10 cellular contexts compared by ENCODE assay signal in genomic region chr20:48773837-48774418, GRCh38. TPM values are rescaled to one million over a fixed set of nuclear protein-coding genes. Genes with fewer than 3 reads are reported as not detected.
DNase-seq lines count a peak whose midpoint lies in the region; ATAC-seq and TF ChIP-seq lines count a peak whose summit lies in the region.
"Had no signal": no experiment of that assay in that cellular context is flagged by ENCODE, and none has a peak within 500 bp of the region (broad histone marks: within the 10 kb centered on the region; RNA-seq: fewer than 3 reads in every experiment).

No MANE protein-coding gene starts in this region.

- H3K36me3 Mint-ChIP-seq in CD4-positive, alpha-beta T cell (ENCODE audit: low read depth), result peaks cover 11% of the 10 kb centered on the region
- H3K36me3 Mint-ChIP-seq in brain (peaks cover 20% of the 10 kb centered on the region), nephron progenitor cell (ENCODE audit: low read depth) (peaks cover 39% of the 10 kb centered on the region), progenitor cell of endocrine pancreas (ENCODE audit: insufficient read depth) (no peaks in the 10 kb centered on the region)

- DNase-seq in CD4-positive, alpha-beta T cell, result no peak
- peak; percentile 75 to 76 for DNase-seq in NOMO-1 (lab: John Stamatoyannopoulos, UW; ENCODE audit: unreplicated experiment in 2 of 2)
- DNase-seq in nephron progenitor cell, result no peak
- no peak for DNase-seq in stimulated activated CD4-positive, alpha-beta T cell treated with anti-CD3 and anti-CD28 coated beads, Interleukin-4, amount 100 ng/mL, for 4 hours
- DNase-seq in progenitor cell of endocrine pancreas (ENCODE audit: low spot score, unreplicated experiment), result no peak
- no peak for DNase-seq in AG08396 (ENCODE audit: low spot score)
- no peak for DNase-seq in SK-N-DZ (ENCODE audit: low spot score)
- DNase-seq: activated CD4-positive, CD25-positive, alpha-beta regulatory T cell treated with anti-CD3 and anti-CD28 coated beads, Interleukin-2, amount 50 U/mL, for 72 hours; stimulated activated CD4-positive, alpha-beta T cell treated with anti-CD3 and anti-CD28 coated beads, Interleukin-4, amount 100 ng/mL, for 24 hours had no signal

- no peaks in the 10 kb centered on the region for H3K27me3 ChIP-seq in CD4-positive, alpha-beta T cell (ENCODE audit: control insufficient read depth, insufficient read depth, low read length)

- H3K27me3 Mint-ChIP-seq in CD4-positive, alpha-beta T cell, result no peaks in the 10 kb centered on the region
- no peaks in the 10 kb centered on the region for H3K27me3 Mint-ChIP-seq in brain
- peaks cover 7% of the 10 kb centered on the region for H3K27me3 Mint-ChIP-seq in nephron progenitor cell (ENCODE audit: low read depth, poor library complexity)
- peaks cover 4% of the 10 kb centered on the region for H3K27me3 Mint-ChIP-seq in progenitor cell of endocrine pancreas

- H3K27ac Mint-ChIP-seq in CD4-positive, alpha-beta T cell, result peak overlapping the region; percentile 74
- H3K27ac Mint-ChIP-seq in brain, result peak overlapping the region in 4 of 5 experiments; percentile 5 to 66 (median 36)
- H3K27ac Mint-ChIP-seq in nephron progenitor cell, result peak overlapping the region; percentile 55
- no peak overlapping the region for H3K27ac Mint-ChIP-seq in progenitor cell of endocrine pancreas

- H3K9me3 ChIP-seq in CD4-positive, alpha-beta T cell (ENCODE audit: control insufficient read depth, low read length), result no peaks in the 10 kb centered on the region

- TF ChIP-seq CTCF in CD4-positive, alpha-beta T cell (IDR thresholded peaks at IDR 0.05), result no peak
- TF ChIP-seq CTCF in brain (conservative IDR thresholded peaks at IDR 0.05) (no peak), nephron progenitor cell (IDR thresholded peaks at IDR 0.05) (no peak), progenitor cell of endocrine pancreas (IDR thresholded peaks at IDR 0.05; ENCODE audit: unreplicated experiment) (no peak)

- CTCF ChIA-PET in CD4-positive, alpha-beta T cell (lab: Charles Lee), result interaction anchor here (1.5 kb wide), 1 partner anchor 16 kb away, joined by 5 read pairs; no protein-coding TSS in a partner anchor

- POLR2A ChIA-PET in CD4-positive, alpha-beta T cell (lab: Charles Lee), result interaction anchor here (1.0 kb wide), 1 partner anchor 9 kb away, joined by 4 read pairs; no protein-coding TSS in a partner anchor

- no peak overlapping the region for H3K4me3 Mint-ChIP-seq in CD4-positive, alpha-beta T cell
- no peak overlapping the region for H3K4me3 Mint-ChIP-seq in brain
- H3K4me3 Mint-ChIP-seq in nephron progenitor cell, result no peak overlapping the region
- H3K4me3 Mint-ChIP-seq in progenitor cell of endocrine pancreas (ENCODE audit: low read depth), result no peak overlapping the region

- no peak for ATAC-seq in CD4-positive, alpha-beta T cell (ENCODE audit: poor library complexity)

- peaks cover 39% of the 10 kb centered on the region for H3K4me1 Mint-ChIP-seq in CD4-positive, alpha-beta T cell (ENCODE audit: low read depth)
- peaks cover 9% of the 10 kb centered on the region for H3K4me1 Mint-ChIP-seq in brain
- peaks cover 31% of the 10 kb centered on the region for H3K4me1 Mint-ChIP-seq in nephron progenitor cell
- no peaks in the 10 kb centered on the region for H3K4me1 Mint-ChIP-seq in progenitor cell of endocrine pancreas (ENCODE audit: low read depth)

- intact Hi-C loops in CD4-positive, alpha-beta T cell (cut with DNase I, micrococcal nuclease), result no loop called here

- no peaks in the 10 kb centered on the region for H3K9me3 Mint-ChIP-seq in CD4-positive, alpha-beta T cell
- H3K9me3 Mint-ChIP-seq in brain (peaks cover 7 to 25% (median 10%) of the 10 kb centered on the region in 5 experiments), nephron progenitor cell (peaks cover 47% of the 10 kb centered on the region), progenitor cell of endocrine pancreas (ENCODE audit: low read depth) (peaks cover 9% of the 10 kb centered on the region)

- H3K27ac ChIP-seq in CD4-positive, alpha-beta T cell (ENCODE audit: low read depth, low read length), result no peak overlapping the region

RNA-seq across cellular contexts. Expression of gene PREX1, which starts 53.9 kb away (rescaled TPM):
- 10 to 100 TPM; 73.9 to 74.5 TPM for total RNA-seq in CD4-positive, alpha-beta T cell
- polyA plus RNA-seq in brain (ENCODE audit: insufficient read depth, low read depth, low replicate concordance), result 64.3 TPM
- 2.9 and 3.7 TPM in 2 replicates for total RNA-seq in progenitor cell of endocrine pancreas
- polyA plus RNA-seq in SK-N-DZ (2014; cell fraction: cytosol; rRNA removed), result 3.9 and 4.7 TPM in 2 replicates
- 5.1 and 11.4 TPM in 2 replicates for polyA plus RNA-seq in SK-N-DZ (2014; cell fraction: nucleus; rRNA removed)

Comparison
In these comparisons a context has a peak if more than half of its experiments do, and no peak if none do; other contexts are left out.
1. DNase-seq: peak in NOMO-1 (2 of 2); none in CD4-positive, alpha-beta T cell (0 of 10), nephron progenitor cell (single experiment), stimulated activated CD4-positive, alpha-beta T cell treated with anti-CD3 and anti-CD28 coated beads, Interleukin-4, amount 100 ng/mL, for 4 hours (0 of 2), progenitor cell of endocrine pancreas (single experiment), AG08396 (single experiment) and SK-N-DZ (single experiment).
2. RNA of gene PREX1, which starts 53.9 kb away (total RNA-seq): 73.9 to 74.5 TPM in CD4-positive, alpha-beta T cell; 2.9 to 3.7 TPM in progenitor cell of endocrine pancreas; every median in the first group is over 10 times any median in the second.